Comparison of ENCODE assay signal across 33 cellular contexts in the genomic region with DNA sequence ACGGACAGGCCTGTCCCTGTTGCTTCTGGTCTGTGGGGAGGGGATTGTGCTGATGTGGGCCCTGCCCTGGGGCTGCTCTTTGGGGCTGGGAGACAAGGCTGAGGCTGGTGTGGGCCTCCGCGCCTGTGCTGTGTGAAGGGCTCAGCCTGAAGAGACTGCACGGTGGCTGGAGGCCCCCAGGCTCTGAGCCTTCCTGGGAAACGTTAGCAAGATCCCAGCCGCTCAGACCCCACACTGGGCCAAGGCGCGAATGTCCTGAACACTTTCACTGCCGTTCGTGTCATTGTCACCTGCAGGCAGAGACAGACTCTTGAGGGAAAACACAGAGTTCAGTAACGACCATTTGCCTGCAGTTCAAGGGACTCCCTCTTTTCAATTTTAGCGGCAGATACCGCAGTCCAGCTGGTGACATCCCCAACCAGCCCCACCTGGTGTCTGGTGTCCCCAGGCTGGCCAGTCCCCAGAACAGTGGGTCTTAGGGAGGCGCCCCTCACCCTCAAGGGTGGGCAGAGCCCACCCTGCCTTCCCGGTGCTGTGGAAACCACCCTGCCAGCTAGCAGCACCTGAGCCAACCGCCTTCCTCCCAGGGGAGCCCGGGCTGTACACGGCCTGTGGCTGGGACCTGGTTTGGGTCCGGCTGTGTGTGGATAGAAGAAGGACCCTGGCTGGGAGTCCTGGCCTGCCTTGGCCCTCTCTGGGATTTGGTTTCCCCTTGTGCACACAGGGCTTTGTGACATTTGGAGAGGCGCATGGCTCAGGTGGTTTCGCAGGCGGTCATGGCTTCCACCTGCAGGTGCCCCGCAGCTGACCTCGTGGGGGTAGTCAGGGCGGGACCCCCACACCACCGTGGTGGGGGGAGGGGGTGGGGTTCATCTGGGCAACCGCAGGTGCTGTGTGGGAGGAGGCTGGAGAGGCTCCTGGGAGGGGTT. TPM values are rescaled to one million over a fixed set of nuclear protein-coding genes. Genes with fewer than 3 reads are reported as not detected.
A peak's percentile ranks its signal among the peaks of the same experiment; 100 is the strongest.
DNase-seq lines count a peak whose midpoint lies in the region; ATAC-seq, FAIRE-seq and TF ChIP-seq lines count a peak whose summit lies in the region.
"Had no signal": no experiment of that assay in that cellular context is flagged by ENCODE, and none has a peak within 500 bp of the region (broad histone marks: within the 10 kb centered on the region; RNA-seq: fewer than 3 reads in every experiment).

No MANE protein-coding gene starts in this region.

- H3K36me3 Mint-ChIP-seq in activated T-cell treated with anti-CD3 and anti-CD28 coated beads, Interleukin-2, amount 50 U/mL, for 4 hours (ENCODE audit: insufficient read depth): no peaks in the 10 kb centered on the region
- H3K36me3 Mint-ChIP-seq in IgD-negative memory B cell: peaks cover 1% of the 10 kb centered on the region
- peaks cover 11% of the 10 kb centered on the region for H3K36me3 Mint-ChIP-seq in endodermal cell (ENCODE audit: low read depth)
- H3K36me3 Mint-ChIP-seq: activated naive CD8-positive, alpha-beta T cell treated with anti-CD3 and anti-CD28 coated beads for 36 hours; CD8-positive, alpha-beta T cell; immature natural killer cell had no signal

- no peak overlapping the region for H3K4me3 Mint-ChIP-seq in activated T-cell treated with anti-CD3 and anti-CD28 coated beads, Interleukin-2, amount 50 U/mL, for 4 hours
- H3K4me3 Mint-ChIP-seq in IgD-negative memory B cell (peak overlapping the region in 2 of 4 donors; percentile 52 to 63), endodermal cell (no peak overlapping the region)
- H3K4me3 Mint-ChIP-seq: activated CD4-positive, alpha-beta T cell treated with anti-CD3 and anti-CD28 coated beads, Interleukin-2, amount 10 ng/mL, durations not matched to agents 24 days and 14 days; activated naive CD8-positive, alpha-beta T cell treated with anti-CD3 and anti-CD28 coated beads for 36 hours; activated T-cell treated with anti-CD3 and anti-CD28 coated beads, Interleukin-2, amount 50 U/mL, for 24 hours; CD8-positive, alpha-beta T cell; H9 had no signal

- H3K27ac Mint-ChIP-seq in IgD-negative memory B cell: peak overlapping the region; percentile 51 to 57 (median 53)
- no peak overlapping the region for H3K27ac Mint-ChIP-seq in endodermal cell
- H3K27ac Mint-ChIP-seq: activated CD4-positive, alpha-beta T cell treated with anti-CD3 and anti-CD28 coated beads, Interleukin-2, amount 10 ng/mL, durations not matched to agents 24 days and 14 days; activated T-cell treated with anti-CD3 and anti-CD28 coated beads, Interleukin-2, amount 50 U/mL, for 24 hours; CD8-positive, alpha-beta T cell; immature natural killer cell had no signal

- DNase-seq in activated T-cell treated with anti-CD3 and anti-CD28 coated beads, Interleukin-2, amount 50 U/mL, for 4 hours: peak; percentile 3
- no peak for DNase-seq in activated T-cell treated with anti-CD3 and anti-CD28 coated beads, Interleukin-2, amount 50 U/mL, for 1 hour
- no peak for DNase-seq in endodermal cell
- peak; percentile 57 for DNase-seq in sigmoid colon
- no peak for DNase-seq in stimulated activated naive CD4-positive, alpha-beta T cell treated with Interleukin-2 at 50 U/mL for 16 hours (lab: John Stamatoyannopoulos, UW)
- DNase-seq in small intestine: no peak
- DNase-seq: activated CD4-positive, alpha-beta T cell treated with anti-CD3 and anti-CD28 coated beads, Interleukin-2, amount 10 ng/mL, durations not matched to agents 24 days and 14 days; activated gamma-delta T cell; activated naive CD8-positive, alpha-beta T cell treated with anti-CD3 and anti-CD28 coated beads for 36 hours; activated T-cell treated with anti-CD3 and anti-CD28 coated beads, Interleukin-2, amount 50 U/mL, for 24 hours; CD8-positive, alpha-beta T cell; effector CD8-positive, alpha-beta T cell; H9; immature natural killer cell; left colon; mesendoderm; NCI-H1417 treated with DMSO at 0.1 percent for 48 hours; NCI-H2081; NCI-H2227 treated with DMSO at 0.1 percent for 48 hours; NCI-H526 treated with DMSO at 0.1 percent for 48 hours; Peyer's patch; stimulated activated CD4-positive, alpha-beta T cell treated with anti-CD3 and anti-CD28 coated beads, Interleukin-15, amount 100 ng/mL, for 24 hours; stimulated activated naive CD4-positive, alpha-beta T cell; T-helper 9 cell had no signal

- H3K27me3 ChIP-seq in endodermal cell (ENCODE audit: control insufficient read depth, insufficient read depth, low read length, poor library complexity, severe bottlenecking) (peaks cover 1% of the 10 kb centered on the region), sigmoid colon (peaks cover 23 to 73% (median 31%) of the 10 kb centered on the region in 3 donors), small intestine (ENCODE audit: control insufficient read depth in 2 of 2, insufficient read depth in 2 of 2, low read length in 2 of 2) (peaks cover 0 to under 1% of the 10 kb centered on the region in 2 donors)
- H3K27me3 ChIP-seq: ascending aorta had no signal

- no peaks in the 10 kb centered on the region for H3K9me3 Mint-ChIP-seq in activated T-cell treated with anti-CD3 and anti-CD28 coated beads, Interleukin-2, amount 50 U/mL, for 4 hours
- H3K9me3 Mint-ChIP-seq in IgD-negative memory B cell: no peaks in the 10 kb centered on the region
- H3K9me3 Mint-ChIP-seq in endodermal cell: no peaks in the 10 kb centered on the region
- H3K9me3 Mint-ChIP-seq: activated CD4-positive, alpha-beta T cell treated with anti-CD3 and anti-CD28 coated beads, Interleukin-2, amount 10 ng/mL, durations not matched to agents 24 days and 14 days; activated naive CD8-positive, alpha-beta T cell treated with anti-CD3 and anti-CD28 coated beads for 36 hours; activated T-cell treated with anti-CD3 and anti-CD28 coated beads, Interleukin-2, amount 50 U/mL, for 24 hours; CD8-positive, alpha-beta T cell; H9; immature natural killer cell had no signal

- no peak for TF ChIP-seq POLR2A in sigmoid colon (IDR thresholded peaks at IDR 0.05)

- peaks cover 18% of the 10 kb centered on the region for H3K27me3 Mint-ChIP-seq in activated T-cell treated with anti-CD3 and anti-CD28 coated beads, Interleukin-2, amount 50 U/mL, for 4 hours (ENCODE audit: low read depth)
- H3K27me3 Mint-ChIP-seq in IgD-negative memory B cell: peaks cover 9% of the 10 kb centered on the region
- peaks cover 5% of the 10 kb centered on the region for H3K27me3 Mint-ChIP-seq in endodermal cell (ENCODE audit: insufficient read depth)

- H3K9me3 ChIP-seq in endodermal cell (ENCODE audit: control insufficient read depth, low read length) (no peaks in the 10 kb centered on the region), sigmoid colon (no peaks in the 10 kb centered on the region), small intestine (ENCODE audit: control insufficient read depth, low read depth) (no peaks in the 10 kb centered on the region)
- H3K9me3 ChIP-seq: ascending aorta, neutrophil, Peyer's patch, suprapubic skin had no signal

- H3K4me3 ChIP-seq in endodermal cell (ENCODE audit: low read length): no peak overlapping the region
- H3K4me3 ChIP-seq in sigmoid colon: no peak overlapping the region
- H3K4me3 ChIP-seq in small intestine (ENCODE audit: low read depth in 1 of 2, low read length in 2 of 2): no peak overlapping the region
- H3K4me3 ChIP-seq: ascending aorta, coronary artery, Peyer's patch, suprapubic skin had no signal

- TF ChIP-seq EP300 in sigmoid colon (IDR thresholded peaks at IDR 0.05): no peak

- 87 to 91% methylated on average over 16 to 27 of the region's 27 CpGs for WGBS in endodermal cell (ENCODE audit: insufficient coverage in 1 of 2, insufficient read length in 1 of 2), 2 experiments
- WGBS in sigmoid colon, 2 donors: 72 to 75% methylated on average over 27 of the region's 27 CpGs
- WGBS in small intestine, 3 donors: 69 to 77% (median 75%) methylated on average over 27 of the region's 27 CpGs

- peaks cover 4% of the 10 kb centered on the region for H3K4me1 Mint-ChIP-seq in activated T-cell treated with anti-CD3 and anti-CD28 coated beads, Interleukin-2, amount 50 U/mL, for 4 hours (ENCODE audit: low read depth)
- peaks cover 6 to 20% (median 18%) of the 10 kb centered on the region in 3 donors for H3K4me1 Mint-ChIP-seq in IgD-negative memory B cell
- H3K4me1 Mint-ChIP-seq in endodermal cell: no peaks in the 10 kb centered on the region
- H3K4me1 Mint-ChIP-seq: activated CD4-positive, alpha-beta T cell treated with anti-CD3 and anti-CD28 coated beads, Interleukin-2, amount 10 ng/mL, durations not matched to agents 24 days and 14 days; activated naive CD8-positive, alpha-beta T cell treated with anti-CD3 and anti-CD28 coated beads for 36 hours had no signal

- no peak overlapping the region for H3K9ac ChIP-seq in endodermal cell (ENCODE audit: extremely low read depth, low read length, poor library complexity, severe bottlenecking)

- peak overlapping the region; percentile 17 for H3K27ac ChIP-seq in endodermal cell (ENCODE audit: low read depth, low read length)
- no peak overlapping the region for H3K27ac ChIP-seq in sigmoid colon
- H3K27ac ChIP-seq in small intestine (ENCODE audit: low read depth in 1 of 2, low read length in 1 of 2): no peak overlapping the region
- H3K27ac ChIP-seq: ascending aorta, coronary artery, epithelial cell of prostate, HL-60, neutrophil, Peyer's patch, suprapubic skin, VCaP had no signal

- intact Hi-C loops in sigmoid colon (cut with DNase I): no loop called here

- H3K36me3 ChIP-seq in endodermal cell (ENCODE audit: control insufficient read depth, insufficient read depth, low read length) (no peaks in the 10 kb centered on the region), sigmoid colon (no peaks in the 10 kb centered on the region), small intestine (ENCODE audit: control insufficient read depth in 2 of 2, insufficient read depth in 2 of 2, low read length in 2 of 2) (no peaks in the 10 kb centered on the region)
- H3K36me3 ChIP-seq: ascending aorta, Peyer's patch, suprapubic skin had no signal

- no peak for FAIRE-seq in small intestine (lab: Jason Lieb, UNC)

- ATAC-seq in activated T-cell treated with anti-CD3 and anti-CD28 coated beads, Interleukin-2, amount 50 U/mL, for 4 hours: no peak
- no peak for ATAC-seq in HG03039 (IDR thresholded peaks at IDR 0.05; ENCODE audit: unreplicated experiment)
- ATAC-seq: CD8-positive, alpha-beta T cell; left colon had no signal

- TF ChIP-seq CTCF in endodermal cell (conservative IDR thresholded peaks at IDR 0.05) (no peak), sigmoid colon (IDR thresholded peaks at IDR 0.05) (no peak)

- H3K4me1 ChIP-seq in endodermal cell (ENCODE audit: control insufficient read depth, insufficient read depth, low read length): no peaks in the 10 kb centered on the region
- H3K4me1 ChIP-seq in sigmoid colon: peaks cover 0 to 7% (median under 1%) of the 10 kb centered on the region in 4 donors
- H3K4me1 ChIP-seq in small intestine (ENCODE audit: control insufficient read depth in 2 of 2, insufficient read depth in 1 of 2, low read depth in 1 of 2, low read length in 1 of 2): no peaks in the 10 kb centered on the region
- H3K4me1 ChIP-seq: ascending aorta, Peyer's patch had no signal

RNA-seq across cellular contexts. Expression of gene PANX2, which starts 5.7 kb away (rescaled TPM):
- total RNA-seq in activated T-cell treated with anti-CD3 and anti-CD28 coated beads, Interleukin-2, amount 50 U/mL, for 4 hours: 1 to 10 TPM; 1.1 to 2.9 (median 1.4) TPM
- not detected for polyA plus RNA-seq in IgD-negative memory B cell
- 10 to 100 TPM in 1 of 2 donors, 1 to 10 TPM in 1; 8.8 to 11.2 TPM for total RNA-seq in endodermal cell
- 1.6 TPM for polyA plus RNA-seq in endodermal cell (2013, experiment 1 of 2)
- 1.4 TPM for polyA plus RNA-seq in endodermal cell (2013, experiment 2 of 2)
- total RNA-seq in sigmoid colon: 1 to 10 TPM in 1 of 4 donors, under 1 TPM in 2, not detected in 1; 0.27 to 3.0 (median 0.36) TPM
- polyA plus RNA-seq in sigmoid colon: under 1 TPM in 2 of 3 donors, not detected in 1; 0.17 to 0.60 TPM
- under 1 TPM in 1 of 3 donors, not detected in 2; 0.36 TPM for polyA plus RNA-seq in small intestine

RNA-seq across cellular contexts. Expression of gene TRABD, which starts 9.5 kb away (rescaled TPM):
- 10 to 100 TPM; 91.3 to 95.0 (median 93.4) TPM for total RNA-seq in activated T-cell treated with anti-CD3 and anti-CD28 coated beads, Interleukin-2, amount 50 U/mL, for 4 hours
- 28.0 TPM for polyA plus RNA-seq in IgD-negative memory B cell
- total RNA-seq in endodermal cell: 10 to 100 TPM; 49.6 to 56.4 TPM
- polyA plus RNA-seq in endodermal cell (2013, experiment 1 of 2): 34.2 TPM
- polyA plus RNA-seq in endodermal cell (2013, experiment 2 of 2): 30.6 TPM
- 10 to 100 TPM; 14.2 to 21.4 (median 18.2) TPM for total RNA-seq in sigmoid colon
- 10 to 100 TPM; 24.6 to 88.1 (median 31.7) TPM for polyA plus RNA-seq in sigmoid colon
- 10 to 100 TPM; 63.1 to 84.6 (median 70.8) TPM for polyA plus RNA-seq in small intestine

RNA-seq across cellular contexts. Expression of gene SELENOO, which starts 24.6 kb away (rescaled TPM):
- total RNA-seq in activated T-cell treated with anti-CD3 and anti-CD28 coated beads, Interleukin-2, amount 50 U/mL, for 4 hours: 10 to 100 TPM; 24.4 to 27.9 (median 26.9) TPM
- polyA plus RNA-seq in IgD-negative memory B cell: 2.3 TPM
- total RNA-seq in endodermal cell: 10 to 100 TPM; 22.2 to 22.9 TPM
- 17.4 TPM for polyA plus RNA-seq in endodermal cell (2013, experiment 1 of 2)
- polyA plus RNA-seq in endodermal cell (2013, experiment 2 of 2): 17.2 TPM
- 10 to 100 TPM; 17.5 to 30.2 (median 22.3) TPM for total RNA-seq in sigmoid colon
- polyA plus RNA-seq in sigmoid colon: 10 to 100 TPM; 10.2 to 26.5 (median 15.7) TPM
- polyA plus RNA-seq in small intestine: 10 to 100 TPM; 23.6 to 94.6 (median 90.8) TPM

Comparison
In these comparisons a context has a peak if more than half of its experiments do, and no peak if none do; other contexts are left out.
1. DNase-seq: peak in activated T-cell treated with anti-CD3 and anti-CD28 coated beads, Interleukin-2, amount 50 U/mL, for 4 hours (single experiment) and sigmoid colon (single experiment); none in activated T-cell treated with anti-CD3 and anti-CD28 coated beads, Interleukin-2, amount 50 U/mL, for 1 hour (single experiment), endodermal cell (single experiment), stimulated activated naive CD4-positive, alpha-beta T cell treated with Interleukin-2 at 50 U/mL for 16 hours (single experiment) and small intestine (single experiment).